8 cellular contexts compared by ENCODE assay signal in the genomic region with DNA sequence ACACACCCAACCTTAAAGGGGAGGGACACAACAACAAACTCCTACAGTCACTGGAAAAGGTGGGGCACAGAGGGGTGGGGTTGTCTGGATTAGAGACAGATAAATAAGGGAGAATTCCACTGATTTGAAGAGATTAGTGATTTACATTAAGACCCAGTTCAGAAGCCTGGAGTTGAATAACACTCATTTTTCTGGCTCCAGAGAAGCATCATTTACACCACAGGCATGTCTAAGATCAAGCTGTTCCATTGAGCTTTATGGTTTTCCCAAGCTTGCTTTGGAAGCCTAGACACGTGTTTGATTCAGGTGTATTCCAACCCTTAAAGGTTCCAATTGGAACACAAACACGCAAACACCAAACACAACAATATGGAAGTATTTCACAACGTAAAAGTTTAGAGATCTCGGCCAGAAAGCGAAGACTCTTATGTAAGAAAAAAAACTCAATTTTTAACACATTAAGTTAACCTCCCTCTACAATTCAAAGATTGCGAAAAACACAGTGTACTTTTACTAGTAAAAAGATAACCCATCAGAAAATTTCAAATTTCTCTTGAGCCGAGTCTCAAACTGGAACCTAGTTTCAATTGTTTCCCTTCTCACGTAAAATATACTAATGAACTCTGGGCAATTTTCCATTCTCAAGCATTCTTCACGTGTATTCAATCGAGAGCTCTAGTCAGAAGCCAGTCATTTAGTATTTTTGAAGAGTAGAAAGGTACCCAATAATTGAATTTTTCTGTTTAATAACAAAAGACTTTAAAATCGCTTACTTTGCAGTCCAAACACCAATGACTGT.
DNase-seq lines count a peak whose midpoint lies in the region; ATAC-seq and TF ChIP-seq lines count a peak whose summit lies in the region.

No MANE protein-coding gene starts in this region.

- CTCF ChIA-PET in GM10248 (lab: Yijun Ruan, JAX), result interaction anchor here (1.1 kb wide), 1 partner anchor 886 kb away, joined by 3 read pairs; no protein-coding TSS in a partner anchor

- H3K4me1 ChIP-seq in ES-I3 (ENCODE audit: insufficient read depth, low read length), result peaks cover 19% of the 10 kb centered on the region; the same call in 1 of the 2 replicates
- H3K4me1 ChIP-seq in effector memory CD4-positive, alpha-beta T cell (ENCODE audit: control insufficient read depth, insufficient read depth, low read length, poor library complexity, severe bottlenecking), result peaks cover 20% of the 10 kb centered on the region
- peaks cover 67 to 70% of the 10 kb centered on the region in 2 experiments for H3K4me1 ChIP-seq in neutrophil (ENCODE audit: control insufficient read depth in 1 of 2, insufficient read depth in 1 of 2, low read depth in 1 of 2, low read length in 1 of 2)

- no peaks in the 10 kb centered on the region for H3K27me3 ChIP-seq in effector memory CD4-positive, alpha-beta T cell (replicated peaks; ENCODE audit: control insufficient read depth, insufficient read depth, low read length, poor library complexity, severe bottlenecking)
- no peaks in the 10 kb centered on the region for H3K27me3 ChIP-seq in neutrophil

- H3K9me3 ChIP-seq in ES-I3 (ENCODE audit: control insufficient read depth, insufficient read depth, low read length) (no peaks in the 10 kb centered on the region; the same call in 1 of the 2 replicates), neutrophil (no peaks in the 10 kb centered on the region)
- H3K9me3 ChIP-seq in effector memory CD4-positive, alpha-beta T cell (ENCODE audit: control insufficient read depth, low read length), result no peaks in the 10 kb centered on the region

- 0 out of 2 replicates have a peak, but pooled peaks cover under 1% of the 10 kb centered on the region for H3K36me3 ChIP-seq in ES-I3 (ENCODE audit: insufficient read depth, low read length)
- peaks cover 8% of the 10 kb centered on the region for H3K36me3 ChIP-seq in effector memory CD4-positive, alpha-beta T cell (ENCODE audit: control insufficient read depth, insufficient read depth, low read length)
- H3K36me3 ChIP-seq in neutrophil, result no peaks in the 10 kb centered on the region

- POLR2A ChIA-PET in GM10248 (lab: Yijun Ruan, JAX), result interaction anchor here (3.5 kb wide), 1 partner anchor 9 kb away, joined by 35 read pairs; no protein-coding TSS in a partner anchor

- peak; percentile 47 for DNase-seq in NAMALWA (ENCODE audit: low spot score)
- no peak for DNase-seq in effector memory CD4-positive, alpha-beta T cell
- no peak for DNase-seq in GM10248 (ENCODE audit: extremely low spot score)

- no peak for TF ChIP-seq CTCF in neutrophil (IDR thresholded peaks at IDR 0.05)
- no peak for TF ChIP-seq CTCF in GM10248 (IDR thresholded peaks at IDR 0.05; ENCODE audit: control extremely low read depth, extremely low read depth, low read depth, missing control alignments)

- peak overlapping the region; percentile 96 for H3K9ac ChIP-seq in ES-I3 (ENCODE audit: low read depth, low read length)

- peak overlapping the region; percentile 97 for H3K27ac ChIP-seq in effector memory CD4-positive, alpha-beta T cell (ENCODE audit: insufficient read depth, low read length, poor library complexity, severe bottlenecking)
- peak overlapping the region; percentile 96 for H3K27ac ChIP-seq in neutrophil

- ATAC-seq in HG03025 (IDR thresholded peaks at IDR 0.05; ENCODE audit: low FRiP score, unreplicated experiment), result no peak
- ATAC-seq in GM21381 (IDR thresholded peaks at IDR 0.05; ENCODE audit: unreplicated experiment), result no peak
- ATAC-seq in GM18498 (IDR thresholded peaks at IDR 0.05; ENCODE audit: unreplicated experiment), result no peak

- H3K4me3 ChIP-seq in effector memory CD4-positive, alpha-beta T cell (ENCODE audit: insufficient read depth, low read depth, low read length, poor library complexity, severe bottlenecking), result peak overlapping the region; percentile 94
- H3K4me3 ChIP-seq in neutrophil (ENCODE audit: low read depth in 1 of 2, low read length in 1 of 2), result peak overlapping the region; percentile 98
